ENCODE assay signal across 8 cellular contexts in genomic region chr10:63629363-63630084, GRCh38.
DNase-seq lines count a peak whose midpoint lies in the region; ATAC-seq and TF ChIP-seq lines count a peak whose summit lies in the region.

No MANE protein-coding gene starts in this region.

- BruUV-seq in HCT116 (replicated peaks; lab: Mats Ljungman, UMichigan): TSS peak; percentile 93

- no peaks in the 10 kb centered on the region for H4K20me1 ChIP-seq in HCT116 (ENCODE audit: insufficient read depth)
- no peaks in the 10 kb centered on the region for H4K20me1 ChIP-seq in MM.1S (ENCODE audit: insufficient read depth, low read length)

- intact Hi-C loops in HCT116 (cut with micrococcal nuclease): loop anchor here (1.0 to 10.0 kb wide), 7 partner anchors 83 to 1035 kb away; partner anchors contain the start of gene JMJD1C
- intact Hi-C loops in testis (cut with DNase I; ENCODE audit: low total_unique reads): loop anchor here (5.0 kb wide), 1 partner anchor 83 kb away; no protein-coding TSS in a partner anchor

- H3K36me3 ChIP-seq in HCT116 (ENCODE audit: control insufficient read depth in 1 of 2, insufficient read depth in 2 of 2, low read length in 2 of 2) (no peaks in the 10 kb centered on the region), MM.1S (replicated peaks; ENCODE audit: insufficient read depth, low read length) (no peaks in the 10 kb centered on the region), testis (ENCODE audit: low read depth, missing control alignments) (no peaks in the 10 kb centered on the region)

- H3K4me1 ChIP-seq in HCT116 (ENCODE audit: control insufficient read depth in 1 of 2, insufficient read depth in 2 of 2, low read length in 2 of 2) (peaks cover 38 to 48% of the 10 kb centered on the region in 2 experiments), MM.1S (ENCODE audit: low read length) (peaks cover 17% of the 10 kb centered on the region), testis (peaks cover 12% of the 10 kb centered on the region)

- CTCF ChIA-PET in HCT116 (lab: Charles Lee): interaction anchor here (0.6 to 5.0 kb wide), 13 partner anchors 8 to 463 kb away, joined by 3 to 51 read pairs (median 3); no protein-coding TSS in a partner anchor

- no peak for TF ChIP-seq POLR2A in HCT116 (IDR thresholded peaks at IDR 0.05; ENCODE audit: borderline replicate concordance, extremely low read depth, insufficient read depth, insufficient read length)
- TF ChIP-seq POLR2A in testis (IDR thresholded peaks at IDR 0.05): no peak

- TF ChIP-seq RAD21 in HCT116 (IDR thresholded peaks at IDR 0.05; ENCODE audit: low read depth): peak; percentile 95

- H3K27ac ChIP-seq in HCT116 (ENCODE audit: low read depth, low read length) (peak overlapping the region; percentile 94), MM.1S (ENCODE audit: low read length) (peak overlapping the region; percentile 86), testis (peak overlapping the region; percentile 79 to 80)

- DNase-seq in GF-D8 (lab: John Stamatoyannopoulos, UW) (peak; percentile 79), HCT116 (ENCODE audit: low read depth, low spot score) (peak; percentile 97), MM.1S (peak; percentile 94), SK-N-DZ (ENCODE audit: low spot score) (peak; percentile 95), glomerular visceral epithelial cell (ENCODE audit: extremely low spot score) (peak; percentile 98), omental fat pad (ENCODE audit: low spot score) (peak; percentile 79), testis (peak; percentile 96)
- peak; percentile 75 to 79 for DNase-seq in activated naive CD4-positive, alpha-beta T cell treated with anti-CD3 and anti-CD28 coated beads, Interleukin-2, amount 50 U/mL, for 72 hours (ENCODE audit: low spot score in 2 of 2)

- H3F3A ChIP-seq in MM.1S (ENCODE audit: insufficient read depth, low read length): peaks cover 23% of the 10 kb centered on the region

- no peaks in the 10 kb centered on the region for H3K79me2 ChIP-seq in HCT116 (ENCODE audit: insufficient read depth, low read length)
- no peaks in the 10 kb centered on the region for H3K79me2 ChIP-seq in MM.1S (ENCODE audit: low read length)

- H3K9ac ChIP-seq in HCT116 (ENCODE audit: low read length) (peak overlapping the region; percentile 73), MM.1S (ENCODE audit: low read length) (peak overlapping the region; percentile 64; the same call in 1 of the 2 replicates)

- H3K4me2 ChIP-seq in HCT116 (ENCODE audit: low read length): peak overlapping the region; percentile 80
- H3K4me2 ChIP-seq in MM.1S (ENCODE audit: low read depth, low read length): peak overlapping the region; percentile 95

- H2AFZ ChIP-seq in HCT116 (ENCODE audit: low read depth, low read length, poor library complexity, severe bottlenecking) (peak overlapping the region; percentile 89), MM.1S (ENCODE audit: low read length) (peak overlapping the region; percentile 64)

- H3K9me3 ChIP-seq in HCT116 (ENCODE audit: control insufficient read depth in 1 of 2, insufficient read depth in 1 of 2, low read depth in 1 of 2, low read length in 2 of 2): no peaks in the 10 kb centered on the region
- no peaks in the 10 kb centered on the region for H3K9me3 ChIP-seq in MM.1S (replicated peaks; ENCODE audit: insufficient read depth, low read length)
- H3K9me3 ChIP-seq in testis: no peaks in the 10 kb centered on the region

- H3K9me2 ChIP-seq in HCT116 (ENCODE audit: insufficient read depth) (no peaks in the 10 kb centered on the region), MM.1S (replicated peaks; ENCODE audit: insufficient read depth, low read length) (no peaks in the 10 kb centered on the region)

- H3K4me3 ChIP-seq in HCT116 (replicated peaks in 1 of 2; ENCODE audit: low read depth in 1 of 2, low read length in 2 of 2) (peak overlapping the region; percentile 46 to 59), MM.1S (ENCODE audit: low read length) (peak overlapping the region; percentile 75), testis (peak overlapping the region; percentile 69 to 73)

- ATAC-seq in HCT116: peak; percentile 74
- peak; percentile 68 to 69 for ATAC-seq in activated naive CD4-positive, alpha-beta T cell treated with anti-CD3 and anti-CD28 coated beads, Interleukin-2, amount 50 U/mL, for 72 hours
- ATAC-seq in omental fat pad (ENCODE audit: low FRiP score): peak; percentile 80

- no peaks in the 10 kb centered on the region for H3K9me3 Mint-ChIP-seq in activated naive CD4-positive, alpha-beta T cell treated with anti-CD3 and anti-CD28 coated beads, Interleukin-2, amount 50 U/mL, for 72 hours

- H3K27ac Mint-ChIP-seq in activated naive CD4-positive, alpha-beta T cell treated with anti-CD3 and anti-CD28 coated beads, Interleukin-2, amount 50 U/mL, for 72 hours: peak overlapping the region; percentile 58 to 83

- peaks cover 0 to 4% of the 10 kb centered on the region in 2 donors for H3K36me3 Mint-ChIP-seq in activated naive CD4-positive, alpha-beta T cell treated with anti-CD3 and anti-CD28 coated beads, Interleukin-2, amount 50 U/mL, for 72 hours

- 0 to 1% methylated on average over 9 to 24 of the region's 24 CpGs for WGBS in testis, 2 donors

- no peaks in the 10 kb centered on the region for H3K27me3 ChIP-seq in HCT116 (ENCODE audit: insufficient read depth, low read length)
- no peaks in the 10 kb centered on the region; the same call in 1 of the 2 replicates for H3K27me3 ChIP-seq in MM.1S (replicated peaks; ENCODE audit: insufficient read depth, low read length)
- no peaks in the 10 kb centered on the region for H3K27me3 ChIP-seq in testis

- POLR2A ChIA-PET in HCT116 (lab: Charles Lee): interaction anchor here (0.9 to 2.3 kb wide), 7 partner anchors 74 to 455 kb away, joined by 3 to 9 read pairs (median 5); no protein-coding TSS in a partner anchor

- TF ChIP-seq CTCF in HCT116 (IDR thresholded peaks at IDR 0.05 in 2 of 3, conservative IDR thresholded peaks at IDR 0.05 in 1 of 3; ENCODE audit: borderline replicate concordance in 1 of 3, insufficient read depth in 1 of 3, low read depth in 2 of 3, low read length in 2 of 3) (peak; percentile 72 to 90 (median 87)), MM.1S (IDR thresholded peaks at IDR 0.05; ENCODE audit: low read length) (peak; percentile 93), omental fat pad (IDR thresholded peaks at IDR 0.05) (no peak), testis (IDR thresholded peaks at IDR 0.05) (peak; percentile 41 to 64 (median 60))

- RAD21 ChIA-PET in HCT116 (lab: Charles Lee; ENCODE audit: low non-redundant PET in 1 of 2, low total read pairs in 2 of 2, uncharacterized antibody in 2 of 2, unreplicated experiment in 2 of 2): interaction anchor here in 1 of 2 experiments (0.7 to 1.9 kb wide), 4 partner anchors 83 to 462 kb away, joined by 3 to 10 read pairs (median 6); no protein-coding TSS in a partner anchor

TF ChIP-seq in HCT116, 20 proteins besides CTCF, POLR2A, EP300 and RAD21 (continues in another document):
- TF ChIP-seq, protein P1, sequence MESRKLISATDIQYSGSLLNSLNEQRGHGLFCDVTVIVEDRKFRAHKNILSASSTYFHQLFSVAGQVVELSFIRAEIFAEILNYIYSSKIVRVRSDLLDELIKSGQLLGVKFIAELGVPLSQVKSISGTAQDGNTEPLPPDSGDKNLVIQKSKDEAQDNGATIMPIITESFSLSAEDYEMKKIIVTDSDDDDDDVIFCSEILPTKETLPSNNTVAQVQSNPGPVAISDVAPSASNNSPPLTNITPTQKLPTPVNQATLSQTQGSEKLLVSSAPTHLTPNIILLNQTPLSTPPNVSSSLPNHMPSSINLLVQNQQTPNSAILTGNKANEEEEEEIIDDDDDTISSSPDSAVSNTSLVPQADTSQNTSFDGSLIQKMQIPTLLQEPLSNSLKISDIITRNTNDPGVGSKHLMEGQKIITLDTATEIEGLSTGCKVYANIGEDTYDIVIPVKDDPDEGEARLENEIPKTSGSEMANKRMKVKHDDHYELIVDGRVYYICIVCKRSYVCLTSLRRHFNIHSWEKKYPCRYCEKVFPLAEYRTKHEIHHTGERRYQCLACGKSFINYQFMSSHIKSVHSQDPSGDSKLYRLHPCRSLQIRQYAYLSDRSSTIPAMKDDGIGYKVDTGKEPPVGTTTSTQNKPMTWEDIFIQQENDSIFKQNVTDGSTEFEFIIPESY (IDR thresholded peaks at IDR 0.05; ENCODE audit: extremely low read depth, insufficient replicate concordance, low read length): peak; percentile 35
- TF ChIP-seq, protein P2, sequence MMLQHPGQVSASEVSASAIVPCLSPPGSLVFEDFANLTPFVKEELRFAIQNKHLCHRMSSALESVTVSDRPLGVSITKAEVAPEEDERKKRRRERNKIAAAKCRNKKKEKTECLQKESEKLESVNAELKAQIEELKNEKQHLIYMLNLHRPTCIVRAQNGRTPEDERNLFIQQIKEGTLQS (IDR thresholded peaks at IDR 0.05): no peak
- TF ChIP-seq, protein P3, sequence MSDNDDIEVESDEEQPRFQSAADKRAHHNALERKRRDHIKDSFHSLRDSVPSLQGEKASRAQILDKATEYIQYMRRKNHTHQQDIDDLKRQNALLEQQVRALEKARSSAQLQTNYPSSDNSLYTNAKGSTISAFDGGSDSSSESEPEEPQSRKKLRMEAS (IDR thresholded peaks at IDR 0.05): 0 out of 2 replicates have a peak, but pooled peaks have one; percentile 21
- TF ChIP-seq YY1 (IDR thresholded peaks at IDR 0.05; ENCODE audit: extremely low read depth, insufficient replicate concordance, low read depth, low read length) (peak; percentile 81), POLR2AphosphoS5 (IDR thresholded peaks at IDR 0.05; ENCODE audit: low read depth, low read length) (peak; percentile 67; the same call in 1 of the 2 replicates), TCF7L2 (IDR thresholded peaks at IDR 0.05; ENCODE audit: borderline replicate concordance, extremely low read depth, insufficient read depth, insufficient read length) (peak; percentile 96), EZH2 (IDR thresholded peaks at IDR 0.05) (no peak)

Comparison
In these comparisons a context has a peak if more than half of its experiments do, and no peak if none do; other contexts are left out.
1. Peak in every context shown above with its lines: DNase-seq, ATAC-seq, H3K4me3 ChIP-seq and H3K27ac ChIP-seq.
2. CTCF ChIP-seq: peak in HCT116 (3 of 3), MM.1S (single experiment) and testis (3 of 3); none in omental fat pad (0 of 3).